8 cellular contexts compared by ENCODE assay signal in genomic region chr13:112859817-112860190, GRCh38.
A peak's percentile ranks its signal among the peaks of the same experiment; 100 is the strongest.
DNase-seq lines count a peak whose midpoint lies in the region; ATAC-seq and TF ChIP-seq lines count a peak whose summit lies in the region.
"Had no signal": no experiment of that assay in that cellular context is flagged by ENCODE, and none has a peak within 500 bp of the region (broad histone marks: within the 10 kb centered on the region; RNA-seq: fewer than 3 reads in every experiment).

No MANE protein-coding gene starts in this region.

- H3K27me3 Mint-ChIP-seq in activated T-helper 1 cell treated with anti-CD3 and anti-CD28 coated beads, Interleukin-12 subunit alpha, Interleukin-12 subunit beta, Interleukin-2, Interleukin-4 antibody, amounts not matched to agents 30 ng/mL and 10 ng/mL and 1 ng/mL, durations not matched to agents 14 hours and 24 hours and 36 hours (ENCODE audit: insufficient read depth), result no peaks in the 10 kb centered on the region
- H3K27me3 Mint-ChIP-seq: activated naive CD4-positive, alpha-beta T cell treated with anti-CD3 and anti-CD28 coated beads, Interleukin-2, amount 50 U/mL, for 24 hours had no signal

- H3K9me3 ChIP-seq in spleen, result no peaks in the 10 kb centered on the region

- no peak for TF ChIP-seq CTCF in spleen (IDR thresholded peaks at IDR 0.05 in 8 of 11, conservative IDR thresholded peaks at IDR 0.05 in 3 of 11)

- H3K4me3 ChIP-seq in spleen, result no peak overlapping the region

- H3K4me1 Mint-ChIP-seq in activated T-helper 1 cell treated with anti-CD3 and anti-CD28 coated beads, Interleukin-12 subunit alpha, Interleukin-12 subunit beta, Interleukin-2, Interleukin-4 antibody, amounts not matched to agents 30 ng/mL and 10 ng/mL and 1 ng/mL, durations not matched to agents 14 hours and 24 hours and 36 hours (ENCODE audit: low read depth), result no peaks in the 10 kb centered on the region
- H3K4me1 Mint-ChIP-seq: activated naive CD4-positive, alpha-beta T cell treated with anti-CD3 and anti-CD28 coated beads, Interleukin-2, amount 50 U/mL, for 24 hours had no signal

- no peaks in the 10 kb centered on the region for H3K27me3 ChIP-seq in spleen (replicated peaks in 1 of 7)

- H3K4me3 Mint-ChIP-seq in activated T-helper 1 cell treated with anti-CD3 and anti-CD28 coated beads, Interleukin-12 subunit alpha, Interleukin-12 subunit beta, Interleukin-2, Interleukin-4 antibody, amounts not matched to agents 30 ng/mL and 10 ng/mL and 1 ng/mL, durations not matched to agents 14 hours and 24 hours and 36 hours, result no peak overlapping the region
- H3K4me3 Mint-ChIP-seq: activated naive CD4-positive, alpha-beta T cell treated with anti-CD3 and anti-CD28 coated beads, Interleukin-2, amount 50 U/mL, for 24 hours had no signal

- peak; percentile 87 for ATAC-seq in GM19043 (IDR thresholded peaks at IDR 0.05; ENCODE audit: low read depth, unreplicated experiment)
- peak; percentile 84 for ATAC-seq in HG03108 (IDR thresholded peaks at IDR 0.05; ENCODE audit: unreplicated experiment)
- ATAC-seq in HG03521 (IDR thresholded peaks at IDR 0.05; ENCODE audit: unreplicated experiment), result no peak

- intact Hi-C loops in spleen (cut with DNase I; ENCODE audit: low total_unique reads), result no loop called here
- intact Hi-C loops in activated T-helper 1 cell treated with anti-CD3 and anti-CD28 coated beads, Interleukin-12 subunit alpha, Interleukin-12 subunit beta, Interleukin-2, Interleukin-4 antibody, amounts not matched to agents 30 ng/mL and 10 ng/mL and 1 ng/mL, durations not matched to agents 14 hours and 24 hours and 36 hours (cut with micrococcal nuclease), result no loop called here

- H3K27ac Mint-ChIP-seq in activated T-helper 1 cell treated with anti-CD3 and anti-CD28 coated beads, Interleukin-12 subunit alpha, Interleukin-12 subunit beta, Interleukin-2, Interleukin-4 antibody, amounts not matched to agents 30 ng/mL and 10 ng/mL and 1 ng/mL, durations not matched to agents 14 hours and 24 hours and 36 hours, result no peak overlapping the region
- H3K27ac Mint-ChIP-seq: activated naive CD4-positive, alpha-beta T cell treated with anti-CD3 and anti-CD28 coated beads, Interleukin-2, amount 50 U/mL, for 24 hours had no signal

- peaks cover 2 to 98% (median 62%) of the 10 kb centered on the region in 6 donors for H3K36me3 ChIP-seq in spleen

- 55 to 79% (median 64%) methylated on average over 6 to 7 of the region's 7 CpGs for WGBS in spleen, 5 donors

- no peak overlapping the region for H3K27ac ChIP-seq in spleen

- no peaks in the 10 kb centered on the region for H3K9me3 Mint-ChIP-seq in activated T-helper 1 cell treated with anti-CD3 and anti-CD28 coated beads, Interleukin-12 subunit alpha, Interleukin-12 subunit beta, Interleukin-2, Interleukin-4 antibody, amounts not matched to agents 30 ng/mL and 10 ng/mL and 1 ng/mL, durations not matched to agents 14 hours and 24 hours and 36 hours
- H3K9me3 Mint-ChIP-seq: activated naive CD4-positive, alpha-beta T cell treated with anti-CD3 and anti-CD28 coated beads, Interleukin-2, amount 50 U/mL, for 24 hours had no signal

- no peak for TF ChIP-seq POLR2A in spleen (IDR thresholded peaks at IDR 0.05)

- DNase-seq in dermis microvascular lymphatic vessel endothelial cell (ENCODE audit: low read depth in 2 of 2), result peak; percentile 66 to 86
- peak; percentile 76 for DNase-seq in spleen
- DNase-seq in activated CD4-positive, alpha-beta T cell treated with anti-CD3 and anti-CD28 coated beads for 48 hours, result no peak
- DNase-seq in activated T-helper 1 cell treated with anti-CD3 and anti-CD28 coated beads, Interleukin-12 subunit alpha, Interleukin-12 subunit beta, Interleukin-2, Interleukin-4 antibody, amounts not matched to agents 30 ng/mL and 10 ng/mL and 1 ng/mL, durations not matched to agents 14 hours and 24 hours and 36 hours (ENCODE audit: low spot score), result no peak

- H3K4me1 ChIP-seq in spleen, result peaks cover 0 to 13% (median 2%) of the 10 kb centered on the region in 6 donors

- H3K36me3 Mint-ChIP-seq in activated T-helper 1 cell treated with anti-CD3 and anti-CD28 coated beads, Interleukin-12 subunit alpha, Interleukin-12 subunit beta, Interleukin-2, Interleukin-4 antibody, amounts not matched to agents 30 ng/mL and 10 ng/mL and 1 ng/mL, durations not matched to agents 14 hours and 24 hours and 36 hours (ENCODE audit: low read depth), result peaks cover 35% of the 10 kb centered on the region

Comparison
In these comparisons a context has a peak if more than half of its experiments do, and no peak if none do; other contexts are left out.
1. DNase-seq: peak in dermis microvascular lymphatic vessel endothelial cell (2 of 2) and spleen (single experiment); none in activated CD4-positive, alpha-beta T cell treated with anti-CD3 and anti-CD28 coated beads for 48 hours (single experiment) and activated T-helper 1 cell treated with anti-CD3 and anti-CD28 coated beads, Interleukin-12 subunit alpha, Interleukin-12 subunit beta, Interleukin-2, Interleukin-4 antibody, amounts not matched to agents 30 ng/mL and 10 ng/mL and 1 ng/mL, durations not matched to agents 14 hours and 24 hours and 36 hours (single experiment).